ENCODE assay signal across 1 cellular context in the genomic region with DNA sequence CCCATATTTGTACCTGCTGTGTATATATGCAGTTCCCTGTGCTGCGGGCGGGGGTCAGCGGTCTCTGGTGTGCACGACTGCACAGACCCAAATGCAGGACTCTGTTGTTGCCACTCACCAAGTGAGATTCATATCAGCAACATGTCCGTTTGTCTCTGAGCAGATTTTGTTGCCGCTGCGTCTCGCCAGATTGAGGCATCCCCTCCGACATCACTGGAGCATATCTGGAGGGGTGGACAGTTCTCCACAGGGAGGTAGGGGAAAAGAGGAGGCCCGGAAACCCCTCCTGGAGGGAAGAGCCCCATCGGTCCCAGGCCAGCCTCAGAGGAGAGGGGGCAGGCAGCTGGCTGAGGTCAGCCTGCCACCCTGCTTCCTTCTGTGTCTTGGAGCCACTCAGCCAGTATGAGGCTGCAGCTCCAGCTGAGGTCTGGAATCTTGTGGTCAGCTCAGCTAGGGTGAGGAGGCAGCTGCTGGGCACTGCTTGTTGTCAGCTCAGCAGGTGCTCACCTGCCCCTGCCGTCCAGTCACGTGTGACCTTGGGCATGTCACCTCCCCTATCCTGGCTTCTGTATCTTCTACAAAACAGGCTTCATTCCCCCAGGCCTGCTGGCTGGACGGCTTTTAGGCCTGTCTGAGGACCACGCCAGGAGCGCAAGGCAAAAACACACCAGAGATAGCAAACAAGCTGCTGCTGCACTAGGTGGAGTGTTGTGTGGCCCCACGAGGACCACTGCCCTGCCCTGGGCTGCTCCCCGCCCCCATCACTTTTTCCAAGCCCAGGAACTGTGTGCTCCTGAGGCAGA.
TF ChIP-seq lines count a peak whose summit lies in the region.

No MANE protein-coding gene starts in this region.

TF ChIP-seq in SK-N-SH, 30 proteins besides CTCF, POLR2A, EP300 and RAD21 (continued from another document):
- TF ChIP-seq, protein P1, sequence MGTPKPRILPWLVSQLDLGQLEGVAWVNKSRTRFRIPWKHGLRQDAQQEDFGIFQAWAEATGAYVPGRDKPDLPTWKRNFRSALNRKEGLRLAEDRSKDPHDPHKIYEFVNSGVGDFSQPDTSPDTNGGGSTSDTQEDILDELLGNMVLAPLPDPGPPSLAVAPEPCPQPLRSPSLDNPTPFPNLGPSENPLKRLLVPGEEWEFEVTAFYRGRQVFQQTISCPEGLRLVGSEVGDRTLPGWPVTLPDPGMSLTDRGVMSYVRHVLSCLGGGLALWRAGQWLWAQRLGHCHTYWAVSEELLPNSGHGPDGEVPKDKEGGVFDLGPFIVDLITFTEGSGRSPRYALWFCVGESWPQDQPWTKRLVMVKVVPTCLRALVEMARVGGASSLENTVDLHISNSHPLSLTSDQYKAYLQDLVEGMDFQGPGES (IDR thresholded peaks at IDR 0.05; ENCODE audit: low read depth, low read length): no peak
- TF ChIP-seq ELF1 (IDR thresholded peaks at IDR 0.05) (no peak), CHD2 (IDR thresholded peaks at IDR 0.05; ENCODE audit: low read length, partially characterized antibody) (no peak), TEAD4 (IDR thresholded peaks at IDR 0.05; ENCODE audit: borderline replicate concordance, insufficient read depth) (no peak), RXRA (IDR thresholded peaks at IDR 0.05; ENCODE audit: borderline replicate concordance, low read depth) (no peak), FOXM1 (IDR thresholded peaks at IDR 0.05; ENCODE audit: low read depth) (no peak), TCF12 (IDR thresholded peaks at IDR 0.05) (no peak)
